8 cellular contexts compared by ENCODE assay signal in the genomic region with DNA sequence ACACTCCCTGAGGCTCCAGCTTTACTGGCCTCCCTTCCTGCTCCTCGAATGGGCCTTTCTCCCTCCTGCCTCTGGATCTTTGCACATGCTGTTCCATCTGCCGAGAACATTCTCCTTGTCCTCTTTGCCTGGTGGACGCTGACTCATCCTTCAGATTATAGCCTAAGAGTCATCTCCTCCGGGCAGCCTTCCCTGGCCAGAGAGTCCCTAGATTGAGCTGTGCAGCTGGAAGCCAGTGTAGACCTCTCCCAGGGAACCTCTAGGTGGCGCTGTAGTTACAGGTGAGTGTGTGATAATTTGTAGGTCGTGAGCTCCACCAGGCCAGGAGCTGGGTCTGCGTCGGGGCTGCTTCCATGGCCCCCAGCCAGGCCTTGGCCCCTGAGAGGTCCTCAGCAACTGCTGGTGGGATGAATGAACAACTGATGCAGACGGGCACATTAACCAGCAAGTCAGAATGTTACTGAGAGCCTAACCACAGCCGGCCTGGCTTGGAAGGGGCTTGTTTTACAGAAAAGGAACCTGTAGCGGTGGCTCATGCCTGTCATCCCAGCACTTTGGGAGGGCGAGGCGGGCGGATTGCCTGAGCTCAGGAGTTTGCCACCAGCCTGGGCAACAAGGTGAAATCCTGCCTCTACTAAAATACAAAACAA. TPM values are rescaled to one million over a fixed set of nuclear protein-coding genes. Genes with fewer than 3 reads are reported as not detected.
DNase-seq lines count a peak whose midpoint lies in the region; ATAC-seq and TF ChIP-seq lines count a peak whose summit lies in the region.

No MANE protein-coding gene starts in this region.

- WGBS in hepatocyte (ENCODE audit: low lambda C conversion rate, missing lambda C conversion rate), result 37% methylated on average over 11 of the region's 14 CpGs
- WGBS in lower leg skin, 2 donors, result 36 to 37% methylated on average over 12 to 14 of the region's 14 CpGs

- no peaks in the 10 kb centered on the region for H3K9me3 ChIP-seq in hepatocyte (ENCODE audit: low read depth)

- TF ChIP-seq CTCF in LNCaP clone FGC (IDR thresholded peaks at IDR 0.05; ENCODE audit: control insufficient read depth, extremely low read depth, insufficient read depth) (peak; percentile 47), hepatocyte (IDR thresholded peaks at IDR 0.05; ENCODE audit: poor library complexity) (peak; percentile 58), lower leg skin (IDR thresholded peaks at IDR 0.05) (no peak)

- peak; percentile 82 to 85 for ATAC-seq in activated naive CD4-positive, alpha-beta T cell treated with anti-CD3 and anti-CD28 coated beads, Interleukin-2, amount 50 U/mL, for 72 hours
- no peak for ATAC-seq in HG03039 (IDR thresholded peaks at IDR 0.05; ENCODE audit: unreplicated experiment)

- TF ChIP-seq POLR2A in lower leg skin (IDR thresholded peaks at IDR 0.05), result no peak

- no peaks in the 10 kb centered on the region for H3K9me3 Mint-ChIP-seq in activated naive CD4-positive, alpha-beta T cell treated with anti-CD3 and anti-CD28 coated beads, Interleukin-2, amount 50 U/mL, for 72 hours

- H3K9me2 ChIP-seq in hepatocyte (replicated peaks; ENCODE audit: insufficient read depth), result no peaks in the 10 kb centered on the region

- H4K20me1 ChIP-seq in hepatocyte (ENCODE audit: insufficient read depth, poor library complexity, severe bottlenecking), result no peaks in the 10 kb centered on the region

- H3K27ac ChIP-seq in hepatocyte, result no peak overlapping the region

- no peaks in the 10 kb centered on the region for H3K79me2 ChIP-seq in hepatocyte

- intact Hi-C loops in lower leg skin (cut with DNase I; ENCODE audit: low total_unique reads), result no loop called here

- H3K27me3 ChIP-seq in hepatocyte, result peaks cover 5% of the 10 kb centered on the region

- H3K4me3 ChIP-seq in LNCaP clone FGC (ENCODE audit: low read depth, low read length), result no peak overlapping the region
- no peak overlapping the region for H3K4me3 ChIP-seq in hepatocyte
- no peak overlapping the region for H3K4me3 ChIP-seq in lower leg skin (ENCODE audit: low read depth, poor library complexity, severe bottlenecking)

- no peak overlapping the region for H3K27ac Mint-ChIP-seq in activated naive CD4-positive, alpha-beta T cell treated with anti-CD3 and anti-CD28 coated beads, Interleukin-2, amount 50 U/mL, for 72 hours

- DNase-seq in GDM1 (lab: John Stamatoyannopoulos, UW), result peak; percentile 28
- peak; percentile 33 for DNase-seq in LNCaP clone FGC (ENCODE audit: low read depth)
- peak; percentile 60 for DNase-seq in SHP77 treated with DMSO at 0.1 percent for 48 hours (lab: John Stamatoyannopoulos, UW)
- DNase-seq in activated naive CD4-positive, alpha-beta T cell treated with anti-CD3 and anti-CD28 coated beads, Interleukin-2, amount 50 U/mL, for 72 hours (ENCODE audit: low spot score in 2 of 2), result peak; percentile 55 to 76
- peak; percentile 78 for DNase-seq in hepatocyte (ENCODE audit: low spot score)
- DNase-seq in stimulated activated CD4-positive, alpha-beta T cell treated with anti-CD3 and anti-CD28 coated beads, Interleukin-1b, Interleukin-23, amount 100 ng/mL, for 48 hours, result peak; percentile 52
- DNase-seq in lower leg skin (ENCODE audit: low spot score in 2 of 2), result no peak

- H3K36me3 Mint-ChIP-seq in activated naive CD4-positive, alpha-beta T cell treated with anti-CD3 and anti-CD28 coated beads, Interleukin-2, amount 50 U/mL, for 72 hours, result no peaks in the 10 kb centered on the region

- no peaks in the 10 kb centered on the region for H3K4me1 ChIP-seq in hepatocyte (ENCODE audit: insufficient read depth)

- no peaks in the 10 kb centered on the region for H3K36me3 ChIP-seq in hepatocyte (replicated peaks; ENCODE audit: insufficient read depth, low read depth)

- H2AFZ ChIP-seq in hepatocyte, result no peak overlapping the region

- H3K4me2 ChIP-seq in hepatocyte, result no peak overlapping the region

RNA-seq across cellular contexts. Expression of gene PNPLA5, which starts 8.7 kb away (rescaled TPM):
- not detected for total RNA-seq in activated naive CD4-positive, alpha-beta T cell treated with anti-CD3 and anti-CD28 coated beads, Interleukin-2, amount 50 U/mL, for 72 hours
- 0.57 TPM in 1 of 2 replicates, not detected in the other for total RNA-seq in hepatocyte
- polyA plus RNA-seq in hepatocyte, result 0.11 and 0.45 TPM in 2 replicates
- total RNA-seq in lower leg skin, result 1 to 10 TPM in 3 of 4 donors, not detected in 1; 1.7 to 9.7 (median 4.8) TPM

RNA-seq across cellular contexts. Expression of gene SULT4A1, which starts 20.8 kb away (rescaled TPM):
- under 1 TPM in 1 of 2 donors, not detected in 1; 0.29 TPM for total RNA-seq in activated naive CD4-positive, alpha-beta T cell treated with anti-CD3 and anti-CD28 coated beads, Interleukin-2, amount 50 U/mL, for 72 hours
- total RNA-seq in hepatocyte, result 0.60 and 1.1 TPM in 2 replicates
- 1.7 and 2.8 TPM in 2 replicates for polyA plus RNA-seq in hepatocyte
- not detected for total RNA-seq in lower leg skin

RNA-seq across cellular contexts. Expression of gene PNPLA3, which starts 40.5 kb away (rescaled TPM):
- under 1 TPM; 0.39 to 0.58 TPM for total RNA-seq in activated naive CD4-positive, alpha-beta T cell treated with anti-CD3 and anti-CD28 coated beads, Interleukin-2, amount 50 U/mL, for 72 hours
- total RNA-seq in hepatocyte, result 14.4 and 17.1 TPM in 2 replicates
- polyA plus RNA-seq in hepatocyte, result 17.3 and 18.9 TPM in 2 replicates
- total RNA-seq in lower leg skin, result 10 to 100 TPM; 14.0 to 22.9 (median 20.4) TPM

Comparison
In these comparisons a context has a peak if more than half of its experiments do, and no peak if none do; other contexts are left out.
1. DNase-seq: peak in GDM1 (single experiment), LNCaP clone FGC (single experiment), SHP77 treated with DMSO at 0.1 percent for 48 hours (single experiment), activated naive CD4-positive, alpha-beta T cell treated with anti-CD3 and anti-CD28 coated beads, Interleukin-2, amount 50 U/mL, for 72 hours (2 of 2), hepatocyte (single experiment) and stimulated activated CD4-positive, alpha-beta T cell treated with anti-CD3 and anti-CD28 coated beads, Interleukin-1b, Interleukin-23, amount 100 ng/mL, for 48 hours (single experiment); none in lower leg skin (0 of 2).
2. CTCF ChIP-seq: peak in LNCaP clone FGC (single experiment) and hepatocyte (single experiment); none in lower leg skin (0 of 3).